In the genomic region with DNA sequence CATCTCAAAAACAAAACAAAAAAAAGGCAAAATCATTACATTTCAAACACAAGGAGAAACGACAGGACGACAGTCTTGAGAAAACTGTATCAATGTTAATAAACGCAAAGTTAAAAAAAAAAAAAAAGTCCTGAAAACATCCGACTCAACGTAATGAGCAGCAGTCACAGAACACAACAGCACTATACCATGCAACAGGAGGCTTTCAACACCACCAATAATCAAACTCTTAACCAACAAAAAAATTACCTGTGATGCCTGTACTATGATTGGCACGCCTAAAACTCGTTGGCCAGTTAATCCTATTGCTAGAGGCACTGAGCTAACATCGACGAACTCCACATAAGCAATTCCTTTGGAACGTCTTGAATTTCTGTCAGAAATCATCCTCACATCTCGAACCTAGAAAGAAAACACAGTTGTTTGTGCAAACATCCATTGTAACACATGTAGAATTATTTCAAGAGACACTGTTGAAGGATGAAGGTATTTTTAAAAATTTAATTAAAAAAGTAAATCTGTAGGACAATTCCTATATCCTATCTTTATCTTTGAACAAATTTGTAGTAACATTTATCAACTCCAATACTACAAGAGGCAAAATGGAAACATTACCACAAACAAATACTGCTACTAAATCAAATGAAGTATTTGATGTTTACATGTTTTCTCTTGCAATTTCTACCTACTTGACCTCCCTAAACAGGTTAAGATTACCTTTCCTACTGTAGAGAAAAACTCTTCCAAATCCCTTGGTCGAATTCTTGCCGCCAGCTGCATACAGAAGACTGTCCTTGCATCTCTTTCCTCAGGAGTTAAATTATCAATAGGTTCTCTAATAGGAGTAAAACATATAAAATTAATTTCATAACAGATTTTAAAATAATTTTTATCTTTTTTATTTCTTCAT, we compare ENCODE assay signal across 14 cellular contexts. TPM values are rescaled to one million over a fixed set of nuclear protein-coding genes. Genes with fewer than 3 reads are reported as not detected.
DNase-seq lines count a peak whose midpoint lies in the region; ATAC-seq lines count a peak whose summit lies in the region.
"Had no signal": no experiment of that assay in that cellular context is flagged by ENCODE, and none has a peak within 500 bp of the region (broad histone marks: within the 10 kb centered on the region; RNA-seq: fewer than 3 reads in every experiment).

No MANE protein-coding gene starts in this region.

- H3K9me3 Mint-ChIP-seq in activated CD4-positive, alpha-beta T cell treated with anti-CD3 and anti-CD28 coated beads for 36 hours (ENCODE audit: low read depth): no peaks in the 10 kb centered on the region
- H3K9me3 Mint-ChIP-seq in activated CD4-positive, alpha-beta T cell treated with anti-CD3 and anti-CD28 coated beads, Interleukin-2, amount 10 ng/mL, durations not matched to agents 7 days and 5 days: no peaks in the 10 kb centered on the region
- no peaks in the 10 kb centered on the region for H3K9me3 Mint-ChIP-seq in immature natural killer cell

- intact Hi-C loops in activated CD4-positive, alpha-beta T cell treated with anti-CD3 and anti-CD28 coated beads for 36 hours (cut with DNase I, micrococcal nuclease): no loop called here

- H3K4me3 Mint-ChIP-seq in activated CD4-positive, alpha-beta T cell treated with anti-CD3 and anti-CD28 coated beads for 36 hours: no peak overlapping the region
- no peak overlapping the region for H3K4me3 Mint-ChIP-seq in activated CD4-positive, alpha-beta T cell treated with anti-CD3 and anti-CD28 coated beads, Interleukin-2, amount 10 ng/mL, durations not matched to agents 7 days and 5 days
- H3K4me3 Mint-ChIP-seq in immature natural killer cell: peak overlapping the region in 1 of 5 donors; percentile 10

- DNase-seq in activated CD4-positive, alpha-beta T cell treated with anti-CD3 and anti-CD28 coated beads for 36 hours: no peak
- DNase-seq in activated CD4-positive, alpha-beta T cell treated with anti-CD3 and anti-CD28 coated beads, Interleukin-2, amount 10 ng/mL, durations not matched to agents 7 days and 5 days: no peak
- no peak for DNase-seq in immature natural killer cell
- no peak for DNase-seq in stimulated activated CD4-positive, alpha-beta T cell treated with anti-CD3 and anti-CD28 coated beads, Interleukin-12 subunit alpha, Interleukin-12 subunit beta, amount 100 ng/mL, for 4 hours
- DNase-seq: 8988T; GM23248; heart right ventricle; left colon; NCI-H1092 treated with DMSO at 0.1 percent for 48 hours; NCI-H226; SJCRH30; stimulated activated CD4-positive, alpha-beta T cell treated with anti-CD3 and anti-CD28 coated beads, Interleukin-1b, Interleukin-23, amount 100 ng/mL, for 48 hours; upper lobe of right lung had no signal

- peak overlapping the region; percentile 75 for H3K27ac Mint-ChIP-seq in activated CD4-positive, alpha-beta T cell treated with anti-CD3 and anti-CD28 coated beads for 36 hours
- H3K27ac Mint-ChIP-seq in activated CD4-positive, alpha-beta T cell treated with anti-CD3 and anti-CD28 coated beads, Interleukin-2, amount 10 ng/mL, durations not matched to agents 7 days and 5 days: no peak overlapping the region
- peak overlapping the region; percentile 17 to 89 (median 58) for H3K27ac Mint-ChIP-seq in immature natural killer cell

- ATAC-seq in activated CD4-positive, alpha-beta T cell treated with anti-CD3 and anti-CD28 coated beads for 36 hours: no peak
- ATAC-seq: esophagus mucosa, heart right ventricle, left colon, upper lobe of right lung had no signal

- H3K27me3 Mint-ChIP-seq in activated CD4-positive, alpha-beta T cell treated with anti-CD3 and anti-CD28 coated beads for 36 hours: no peaks in the 10 kb centered on the region
- H3K27me3 Mint-ChIP-seq in activated CD4-positive, alpha-beta T cell treated with anti-CD3 and anti-CD28 coated beads, Interleukin-2, amount 10 ng/mL, durations not matched to agents 7 days and 5 days: no peaks in the 10 kb centered on the region
- H3K27me3 Mint-ChIP-seq in immature natural killer cell (ENCODE audit: low read depth in 3 of 3): peaks cover 18 to 58% (median 57%) of the 10 kb centered on the region in 3 donors

- POLR2A ChIA-PET in activated CD4-positive, alpha-beta T cell treated with anti-CD3 and anti-CD28 coated beads for 36 hours (lab: Charles Lee): interaction anchor here (0.6 to 1.7 kb wide), 13 partner anchors 10 to 1311 kb away, joined by 3 to 7 read pairs (median 5); a partner anchor contains a TSS
- POLR2A ChIA-PET in activated CD4-positive, alpha-beta T cell treated with anti-CD3 and anti-CD28 coated beads, Interleukin-2, amount 10 ng/mL, durations not matched to agents 7 days and 5 days (lab: Charles Lee): no interaction called here

- CTCF ChIA-PET in activated CD4-positive, alpha-beta T cell treated with anti-CD3 and anti-CD28 coated beads for 36 hours (lab: Charles Lee): no interaction called here
- CTCF ChIA-PET in activated CD4-positive, alpha-beta T cell treated with anti-CD3 and anti-CD28 coated beads, Interleukin-2, amount 10 ng/mL, durations not matched to agents 7 days and 5 days (lab: Charles Lee): interaction anchor here (0.6 to 1.6 kb wide), 6 partner anchors 11 to 1340 kb away, joined by 3 to 5 read pairs (median 4); a partner anchor contains a TSS

- peaks cover 79% of the 10 kb centered on the region for H3K36me3 Mint-ChIP-seq in activated CD4-positive, alpha-beta T cell treated with anti-CD3 and anti-CD28 coated beads for 36 hours (ENCODE audit: low read depth)
- peaks cover 60% of the 10 kb centered on the region for H3K36me3 Mint-ChIP-seq in activated CD4-positive, alpha-beta T cell treated with anti-CD3 and anti-CD28 coated beads, Interleukin-2, amount 10 ng/mL, durations not matched to agents 7 days and 5 days (ENCODE audit: low read depth)
- H3K36me3 Mint-ChIP-seq in immature natural killer cell: peaks cover 36 to 57% (median 45%) of the 10 kb centered on the region in 3 donors

- H3K4me1 Mint-ChIP-seq in activated CD4-positive, alpha-beta T cell treated with anti-CD3 and anti-CD28 coated beads for 36 hours: peaks cover 34% of the 10 kb centered on the region
- peaks cover 27% of the 10 kb centered on the region for H3K4me1 Mint-ChIP-seq in activated CD4-positive, alpha-beta T cell treated with anti-CD3 and anti-CD28 coated beads, Interleukin-2, amount 10 ng/mL, durations not matched to agents 7 days and 5 days
- peaks cover 41 to 66% of the 10 kb centered on the region in 2 donors for H3K4me1 Mint-ChIP-seq in immature natural killer cell

RNA-seq across cellular contexts. Expression of a gene that starts 17.5 kb away (rescaled TPM):
- total RNA-seq in activated CD4-positive, alpha-beta T cell treated with anti-CD3 and anti-CD28 coated beads for 36 hours: 100 to 1,000 TPM; 303 to 356 TPM
- total RNA-seq in activated CD4-positive, alpha-beta T cell treated with anti-CD3 and anti-CD28 coated beads, Interleukin-2, amount 10 ng/mL, durations not matched to agents 7 days and 5 days: 100 to 1,000 TPM; 374 to 396 TPM
- 100 to 1,000 TPM; 120 to 203 (median 142) TPM for polyA plus RNA-seq in immature natural killer cell

RNA-seq across cellular contexts. Expression of a gene that starts 25.4 kb away (rescaled TPM):
- total RNA-seq in activated CD4-positive, alpha-beta T cell treated with anti-CD3 and anti-CD28 coated beads for 36 hours: 100 to 1,000 TPM in 1 of 2 experiments, 10 to 100 TPM in 1; 50.4 to 112 TPM
- 100 to 1,000 TPM in 1 of 2 experiments, 10 to 100 TPM in 1; 55.0 to 103 TPM for total RNA-seq in activated CD4-positive, alpha-beta T cell treated with anti-CD3 and anti-CD28 coated beads, Interleukin-2, amount 10 ng/mL, durations not matched to agents 7 days and 5 days
- polyA plus RNA-seq in immature natural killer cell: 100 to 1,000 TPM; 298 to 612 (median 340) TPM

RNA-seq across cellular contexts. Expression of a gene that starts 25.4 kb away (rescaled TPM):
- 10 to 100 TPM; 43.2 to 44.6 TPM for total RNA-seq in activated CD4-positive, alpha-beta T cell treated with anti-CD3 and anti-CD28 coated beads for 36 hours
- total RNA-seq in activated CD4-positive, alpha-beta T cell treated with anti-CD3 and anti-CD28 coated beads, Interleukin-2, amount 10 ng/mL, durations not matched to agents 7 days and 5 days: 10 to 100 TPM; 33.2 to 36.6 TPM
- 10 to 100 TPM in 2 of 3 donors, 1 to 10 TPM in 1; 8.1 to 21.3 (median 20.0) TPM for polyA plus RNA-seq in immature natural killer cell

RNA-seq across cellular contexts. Expression of a gene that starts 47.2 kb away (rescaled TPM):
- 10 to 100 TPM; 54.3 to 61.6 TPM for total RNA-seq in activated CD4-positive, alpha-beta T cell treated with anti-CD3 and anti-CD28 coated beads for 36 hours
- 10 to 100 TPM; 47.8 to 49.0 TPM for total RNA-seq in activated CD4-positive, alpha-beta T cell treated with anti-CD3 and anti-CD28 coated beads, Interleukin-2, amount 10 ng/mL, durations not matched to agents 7 days and 5 days
- polyA plus RNA-seq in immature natural killer cell: 100 to 1,000 TPM in 2 of 3 donors, 10 to 100 TPM in 1; 92.6 to 140 (median 112) TPM

RNA-seq across cellular contexts. Expression of a gene that starts 59.9 kb away (rescaled TPM):
- 100 to 1,000 TPM; 249 to 258 TPM for total RNA-seq in activated CD4-positive, alpha-beta T cell treated with anti-CD3 and anti-CD28 coated beads for 36 hours
- 100 to 1,000 TPM; 252 to 256 TPM for total RNA-seq in activated CD4-positive, alpha-beta T cell treated with anti-CD3 and anti-CD28 coated beads, Interleukin-2, amount 10 ng/mL, durations not matched to agents 7 days and 5 days
- polyA plus RNA-seq in immature natural killer cell: 100 to 1,000 TPM; 445 to 490 (median 454) TPM
